In genomic region chr11:30333405-30333804, GRCh38 we compare ENCODE assay signal across 9 cellular contexts. TPM values are rescaled to one million over a fixed set of nuclear protein-coding genes. Genes with fewer than 3 reads are reported as not detected.
DNase-seq lines count a peak whose midpoint lies in the region; ATAC-seq, FAIRE-seq and TF ChIP-seq lines count a peak whose summit lies in the region.
"Had no signal": no experiment of that assay in that cellular context is flagged by ENCODE, and none has a peak within 500 bp of the region (broad histone marks: within the 10 kb centered on the region; RNA-seq: fewer than 3 reads in every experiment).

No MANE protein-coding gene starts in this region.

- intact Hi-C loops in MCF 10A (cut with micrococcal nuclease), result no loop called here
- intact Hi-C loops in breast epithelium (cut with DNase I; ENCODE audit: low total_unique reads), result no loop called here
- intact Hi-C loops in K562 (cut with micrococcal nuclease), result loop anchor here (10.0 kb wide), 1 partner anchor 899 kb away; no protein-coding TSS in a partner anchor

- no peaks in the 10 kb centered on the region for H3K4me1 ChIP-seq in breast epithelium
- no peaks in the 10 kb centered on the region for H3K4me1 ChIP-seq in K562 (replicated peaks in 1 of 2; ENCODE audit: control insufficient read depth in 2 of 2, insufficient read depth in 2 of 2, low read length in 2 of 2)
- H3K4me1 ChIP-seq in neural progenitor cell, result no peaks in the 10 kb centered on the region

- H3K36me3 Mint-ChIP-seq in MCF 10A (ENCODE audit: insufficient read depth, unreplicated experiment) (peaks cover 76% of the 10 kb centered on the region), neural progenitor cell (peaks cover 19% of the 10 kb centered on the region)

- H3K27me3 ChIP-seq in breast epithelium, result no peaks in the 10 kb centered on the region
- H3K27me3 ChIP-seq in K562 (ENCODE audit: control insufficient read depth in 2 of 2, insufficient read depth in 2 of 2, low read length in 2 of 2), result no peaks in the 10 kb centered on the region
- H3K27me3 ChIP-seq in neural progenitor cell, result no peaks in the 10 kb centered on the region

- CTCF ChIA-PET in MCF 10A (lab: Yijun Ruan, JAX), result interaction anchor here (0.6 to 4.3 kb wide), 41 partner anchors 8 to 990 kb away, joined by 3 to 52 read pairs (median 4); partner anchors contain the start of gene ARL14EP
- CTCF ChIA-PET in K562 (lab: Yijun Ruan, JAX; ENCODE audit: low intra/inter-chr PET ratio), result no interaction called here

- H3K9ac ChIP-seq in K562 (ENCODE audit: insufficient read depth in 1 of 2, low read depth in 2 of 2, low read length in 2 of 2) (no peak overlapping the region), neural progenitor cell (no peak overlapping the region)

- WGBS in K562 (ENCODE audit: insufficient coverage, low coverage, missing lambda C conversion rate), result 93% methylated on average over 3 of the region's 3 CpGs

- no peak for FAIRE-seq in K562 (lab: Jason Lieb, UNC)

- H3K4me3 Mint-ChIP-seq in MCF 10A (ENCODE audit: unreplicated experiment), result no peak overlapping the region
- H3K4me3 Mint-ChIP-seq in neural progenitor cell, result no peak overlapping the region
- H3K4me3 Mint-ChIP-seq: activated naive CD4-positive, alpha-beta T cell treated with anti-CD3 and anti-CD28 coated beads, Interleukin-2, amount 50 U/mL, for 24 hours had no signal

- H3K4me2 ChIP-seq in K562 (ENCODE audit: insufficient read depth, low read length) (no peak overlapping the region), neural progenitor cell (no peak overlapping the region)

- peak in 1 of 2 experiments; percentile 25; a peak in 1 of 4 replicates for TF ChIP-seq RAD21 in K562 (CRISPR knock-in tag; conservative IDR thresholded peaks at IDR 0.05 in 1 of 2, IDR thresholded peaks at IDR 0.05 in 1 of 2)

- H4K20me1 ChIP-seq in K562 (replicated peaks; ENCODE audit: control insufficient read depth, insufficient read depth, low read length) (no peaks in the 10 kb centered on the region), neural progenitor cell (ENCODE audit: low read depth) (peaks cover 4% of the 10 kb centered on the region)

- no peaks in the 10 kb centered on the region for H3K9me3 Mint-ChIP-seq in MCF 10A (ENCODE audit: unreplicated experiment)
- no peaks in the 10 kb centered on the region for H3K9me3 Mint-ChIP-seq in neural progenitor cell
- H3K9me3 Mint-ChIP-seq: activated naive CD4-positive, alpha-beta T cell treated with anti-CD3 and anti-CD28 coated beads, Interleukin-2, amount 50 U/mL, for 24 hours had no signal

- H2AFZ ChIP-seq in K562 (ENCODE audit: low read depth, low read length) (no peak overlapping the region), neural progenitor cell (replicated peaks) (no peak overlapping the region)

- H3K36me3 ChIP-seq in breast epithelium (no peaks in the 10 kb centered on the region), K562 (ENCODE audit: control insufficient read depth, insufficient read depth, low read length) (peaks cover 79% of the 10 kb centered on the region), neural progenitor cell (peaks cover 20% of the 10 kb centered on the region)

- peak; percentile 77 for ATAC-seq in HG03378 (IDR thresholded peaks at IDR 0.05; ENCODE audit: unreplicated experiment)
- peak; percentile 80 for ATAC-seq in K562
- ATAC-seq in GM18858 (IDR thresholded peaks at IDR 0.05; ENCODE audit: unreplicated experiment), result no peak

- DNase-seq in MCF 10A (ENCODE audit: unreplicated experiment), result peak; percentile 25
- no peak for DNase-seq in breast epithelium (ENCODE audit: low spot score in 2 of 2)
- DNase-seq in K562 (ENCODE audit: extremely low read depth in 1 of 4, low spot score in 3 of 4), result peak in 3 of 4 experiments; percentile 10 to 18 (median 11)
- DNase-seq in neural progenitor cell (ENCODE audit: low spot score), result peak; percentile 15
- DNase-seq in NCI-H1105 (lab: John Stamatoyannopoulos, UW), result no peak
- DNase-seq in activated effector memory CD4-positive, alpha-beta T cell treated with Interleukin-2 at 50 U/mL for 16 hours, result no peak

- H3K27me3 Mint-ChIP-seq in MCF 10A (ENCODE audit: insufficient read depth, unreplicated experiment) (no peaks in the 10 kb centered on the region), neural progenitor cell (ENCODE audit: insufficient read depth, low read depth) (no peaks in the 10 kb centered on the region)
- H3K27me3 Mint-ChIP-seq: activated naive CD4-positive, alpha-beta T cell treated with anti-CD3 and anti-CD28 coated beads, Interleukin-2, amount 50 U/mL, for 24 hours had no signal

- H3K4me1 Mint-ChIP-seq in MCF 10A (ENCODE audit: insufficient read depth, unreplicated experiment) (peaks cover 10% of the 10 kb centered on the region), neural progenitor cell (no peaks in the 10 kb centered on the region)

- TF ChIP-seq CTCF in MCF 10A (IDR thresholded peaks at IDR 0.05; ENCODE audit: unreplicated experiment) (peak; percentile 34), breast epithelium (IDR thresholded peaks at IDR 0.05) (peak in 1 of 3 donors; percentile 24), K562 (IDR thresholded peaks at IDR 0.05 in 2 of 3, conservative IDR thresholded peaks at IDR 0.05 in 1 of 3; ENCODE audit: insufficient read depth in 2 of 3, low read depth in 1 of 3, low read length in 3 of 3) (peak in 2 of 3 experiments; percentile 15 to 41; a peak in 2 of 6 replicates), neural progenitor cell (IDR thresholded peaks at IDR 0.05) (peak; percentile 61)

- no peaks in the 10 kb centered on the region for H3K9me1 ChIP-seq in K562 (ENCODE audit: control insufficient read depth, insufficient read depth, low read length)

- TF ChIP-seq POLR2A in breast epithelium (IDR thresholded peaks at IDR 0.05) (no peak), K562 (conservative IDR thresholded peaks at IDR 0.05) (no peak)

- H3K79me2 ChIP-seq in K562 (ENCODE audit: control insufficient read depth, insufficient read depth, low read length), result peaks cover 27% of the 10 kb centered on the region
- peaks cover 39% of the 10 kb centered on the region for H3K79me2 ChIP-seq in neural progenitor cell (ENCODE audit: low read depth)

- no peak overlapping the region for H3K27ac ChIP-seq in breast epithelium
- H3K27ac ChIP-seq in K562 (ENCODE audit: extremely low read depth, low read depth, low read length), result no peak overlapping the region
- H3K27ac ChIP-seq in neural progenitor cell, result no peak overlapping the region

- H3K27ac Mint-ChIP-seq in MCF 10A (ENCODE audit: low read depth, unreplicated experiment) (no peak overlapping the region), neural progenitor cell (no peak overlapping the region)
- H3K27ac Mint-ChIP-seq: activated naive CD4-positive, alpha-beta T cell treated with anti-CD3 and anti-CD28 coated beads, Interleukin-2, amount 50 U/mL, for 24 hours had no signal

- H3F3A ChIP-seq in neural progenitor cell (ENCODE audit: low read depth), result no peaks in the 10 kb centered on the region

- H3K9me3 ChIP-seq in breast epithelium (no peaks in the 10 kb centered on the region), K562 (replicated peaks; ENCODE audit: control insufficient read depth, insufficient read depth, low read depth, low read length) (no peaks in the 10 kb centered on the region), neural progenitor cell (ENCODE audit: low read depth) (no peaks in the 10 kb centered on the region)

- H3K4me3 ChIP-seq in breast epithelium (no peak overlapping the region), K562 (no peak overlapping the region), neural progenitor cell (no peak overlapping the region)

- in situ Hi-C loops in K562 (cut with MboI), result no loop called here

- POLR2A ChIA-PET in MCF 10A (lab: Yijun Ruan, JAX) (interaction anchor here (0.6 to 3.4 kb wide), 2 partner anchors 11 to 46 kb away, joined by 3 to 17 read pairs; partner anchors contain the start of gene ARL14EP), K562 (lab: Yijun Ruan, JAX) (interaction anchor here (1.5 kb wide), 1 partner anchor 10 kb away, joined by 7 read pairs; the partner anchor contains the start of gene ARL14EP)

- BruUV-seq in MCF 10A (replicated peaks; lab: Mats Ljungman, UMichigan), result no TSS peak
- no TSS peak for BruUV-seq in K562 (replicated peaks; lab: Mats Ljungman, UMichigan)

- no peak for TF ChIP-seq EP300 in K562 (IDR thresholded peaks at IDR 0.05; ENCODE audit: low read length)

TF ChIP-seq in K562, 482 proteins besides CTCF, POLR2A, EP300 and RAD21:
- no peak for TF ChIP-seq ETV1 (tag; conservative IDR thresholded peaks at IDR 0.05; ENCODE audit: low read depth)
- TF ChIP-seq ZNF583 (CRISPR knock-in tag; IDR thresholded peaks at IDR 0.05), result no peak
- no peak for TF ChIP-seq HDAC3 (IDR thresholded peaks at IDR 0.05; ENCODE audit: borderline replicate concordance, partially characterized antibody)

RNA-seq across cellular contexts. Expression of gene ARL14EP, which starts 10.5 kb away (rescaled TPM):
- total RNA-seq in MCF 10A (2022) (25.1 and 28.4 TPM in 2 replicates), breast epithelium (10 to 100 TPM; 20.6 to 29.6 (median 22.7) TPM), K562 (2014; rRNA removed) (11.4 and 11.6 TPM in 2 replicates), K562 (2014; rRNA removed; fragmentation: Illumina TruSeq; extraction: Trizol) (25.9 and 32.6 TPM in 2 replicates), K562 (2015; rRNA removed; fragmentation: Illumina TruSeq; extraction: Trizol) (21.7 and 23.0 TPM in 2 replicates), K562 (2021) (21.6 and 23.8 TPM in 2 replicates), neural progenitor cell (ENCODE audit: low replicate concordance) (25.7 and 54.8 TPM in 2 replicates)
- total RNA-seq in K562 (2011; cell fraction: chromatin; rRNA removed; ENCODE audit: low replicate concordance), result 21.2 and 62.0 TPM in 2 replicates
- 8.0 and 10.8 TPM in 2 replicates for total RNA-seq in K562 (2011; cell fraction: nucleolus; rRNA removed)
- total RNA-seq in K562 (2011; cell fraction: nucleoplasm; rRNA removed), result 25.5 and 34.0 TPM in 2 replicates
- polyA plus RNA-seq in K562 (2011; rRNA removed) (28.5 and 38.1 TPM in 2 replicates), K562 (2014; fragmentation: Illumina TruSeq; extraction: Trizol) (27.4 and 37.4 TPM in 2 replicates), K562 (2014; fragmentation: Nextera tagmentation; extraction: Ambion mirVana) (10 to 100 TPM; 37.8 to 42.7 TPM), K562 (2014; rRNA removed) (13.1 and 16.4 TPM in 2 replicates)
- polyA plus RNA-seq in K562 (2011; cell fraction: cytosol; rRNA removed), result 3.9 and 10.5 TPM in 2 replicates
- polyA plus RNA-seq in K562 (2011; cell fraction: nucleus; rRNA removed), result 10.4 and 18.5 TPM in 2 replicates
- polyA plus RNA-seq in K562 (2012), result 17.9 and 30.3 TPM in 2 replicates
- 29.2 and 36.0 TPM in 2 replicates for polyA minus RNA-seq in K562 (2011; rRNA and poly(A)+ RNA removed)
- polyA minus RNA-seq in K562 (2011; cell fraction: cytosol; rRNA and poly(A)+ RNA removed), result 9.1 and 11.8 TPM in 2 replicates
- 14.7 and 30.9 TPM in 2 replicates for polyA minus RNA-seq in K562 (2011; cell fraction: nucleus; rRNA and poly(A)+ RNA removed)

Comparison
In these comparisons a context has a peak if more than half of its experiments do, and no peak if none do; other contexts are left out.
1. DNase-seq: peak in MCF 10A (single experiment), K562 (3 of 4) and neural progenitor cell (single experiment); none in breast epithelium (0 of 2), NCI-H1105 (single experiment) and activated effector memory CD4-positive, alpha-beta T cell treated with Interleukin-2 at 50 U/mL for 16 hours (single experiment).